Comparison of ENCODE assay signal across 18 cellular contexts in the genomic region with DNA sequence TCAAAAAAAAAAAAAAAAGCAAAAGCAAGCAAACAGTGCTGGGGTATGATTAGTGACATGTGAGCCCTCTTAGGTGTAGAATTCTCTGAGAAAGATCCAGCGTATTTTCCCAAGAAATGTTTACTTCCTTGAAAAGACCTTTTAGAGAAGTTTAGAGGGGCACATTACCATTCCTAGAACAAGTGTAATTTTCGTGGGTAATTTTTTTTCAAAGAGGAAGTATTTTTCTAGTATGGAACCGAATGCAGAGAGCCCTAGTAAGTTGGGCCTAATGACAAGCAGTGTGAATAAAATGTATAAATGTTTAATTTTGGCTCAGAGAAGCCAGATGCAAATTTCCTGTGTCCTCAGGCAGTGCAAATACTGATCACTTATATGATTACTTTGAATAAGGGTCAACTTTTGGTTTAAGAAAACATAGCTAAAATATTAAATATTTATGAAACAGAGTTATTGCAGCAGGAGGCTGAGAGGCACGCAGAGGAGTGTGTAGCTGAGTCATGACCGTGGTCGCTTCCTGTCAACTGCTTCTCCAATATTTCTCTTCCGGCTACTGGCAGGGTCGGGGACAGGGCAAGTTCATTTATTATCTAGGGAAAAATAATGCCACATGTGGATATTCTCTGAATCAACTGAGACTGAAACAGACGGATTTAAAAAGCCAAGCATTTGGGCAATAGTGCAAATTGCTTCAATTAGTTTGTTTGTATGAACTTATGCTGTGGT.
DNase-seq lines count a peak whose midpoint lies in the region; ATAC-seq, FAIRE-seq and TF ChIP-seq lines count a peak whose summit lies in the region.
"Had no signal": no experiment of that assay in that cellular context is flagged by ENCODE, and none has a peak within 500 bp of the region (broad histone marks: within the 10 kb centered on the region; RNA-seq: fewer than 3 reads in every experiment).

No MANE protein-coding gene starts in this region.

- H3K4me1 ChIP-seq in liver (ENCODE audit: control insufficient read depth in 4 of 4, insufficient read depth in 4 of 4, low read length in 3 of 4) = no peaks in the 10 kb centered on the region
- no peaks in the 10 kb centered on the region for H3K4me1 ChIP-seq in HepG2 (ENCODE audit: insufficient read depth, low read length)
- H3K4me1 ChIP-seq in aorta (ENCODE audit: control insufficient read depth in 1 of 2, insufficient read depth in 2 of 2, low read length in 2 of 2) = no peaks in the 10 kb centered on the region
- H3K4me1 ChIP-seq in gastrocnemius medialis = no peaks in the 10 kb centered on the region
- H3K4me1 ChIP-seq: testis had no signal

- H3K9me3 ChIP-seq in liver (ENCODE audit: control insufficient read depth in 4 of 4, low read length in 3 of 4) (peaks cover 0 to 6% (median 2%) of the 10 kb centered on the region in 4 donors), HepG2 (ENCODE audit: low read length) (no peaks in the 10 kb centered on the region), aorta (ENCODE audit: control insufficient read depth, low read length) (peaks cover 2% of the 10 kb centered on the region), gastrocnemius medialis (no peaks in the 10 kb centered on the region)
- H3K9me3 ChIP-seq: testis had no signal

- no peaks in the 10 kb centered on the region for H3K79me2 ChIP-seq in HepG2 (ENCODE audit: insufficient read depth, low read length)

- H3K9ac ChIP-seq in liver (ENCODE audit: low read depth in 1 of 2, low read length in 2 of 2) = no peak overlapping the region
- no peak overlapping the region for H3K9ac ChIP-seq in HepG2 (ENCODE audit: insufficient read depth, low read depth, low read length)

- DNase-seq in HepG2 (ENCODE audit: low spot score) = no peak
- DNase-seq in SIG-M5 (lab: John Stamatoyannopoulos, UW) = peak; percentile 1
- peak; percentile 81 for DNase-seq in iris pigment epithelial cell (ENCODE audit: low read depth)
- peak in 1 of 2 donors; percentile 69 for DNase-seq in aorta
- no peak for DNase-seq in HT-29 (ENCODE audit: low spot score)
- no peak for DNase-seq in gastrocnemius medialis
- DNase-seq: ACHN; activated CD8-positive, alpha-beta T cell treated with anti-CD3 and anti-CD28 coated beads for 36 hours; COR-L47; natural killer cell; NCI-H2081 treated with DMSO at 0.1 percent for 48 hours; NCI-H774; SHP77 treated with DMSO at 0.1 percent for 48 hours; testis had no signal

- H3K4me3 ChIP-seq in liver (ENCODE audit: low read depth in 1 of 3, low read length in 3 of 3) (no peak overlapping the region), HepG2 (replicated peaks in 1 of 3; ENCODE audit: insufficient read depth in 1 of 3, low read depth in 2 of 3, low read length in 3 of 3) (no peak overlapping the region), aorta (ENCODE audit: low read length in 2 of 2) (no peak overlapping the region), gastrocnemius medialis (no peak overlapping the region)
- H3K4me3 ChIP-seq: testis had no signal

- TF ChIP-seq CTCF in liver (IDR thresholded peaks at IDR 0.05; ENCODE audit: low read depth, low read length, missing input control) (no peak), HepG2 (CRISPR knock-in tag; IDR thresholded peaks at IDR 0.05) (no peak), gastrocnemius medialis (IDR thresholded peaks at IDR 0.05 in 4 of 5, conservative IDR thresholded peaks at IDR 0.05 in 1 of 5) (no peak)

- TF ChIP-seq EP300 in HepG2 (IDR thresholded peaks at IDR 0.05; ENCODE audit: low read depth in 2 of 2, low read length in 2 of 2) (no peak), HepG2 (CRISPR knock-in tag; IDR thresholded peaks at IDR 0.05; ENCODE audit: borderline replicate concordance) (no peak)

- in situ Hi-C loops in HepG2 (cut with HindIII; ENCODE audit: extremely low pct_ligation_motif_present, low pct_unique_long_range_greater_than_20kb) (no loop called here), gastrocnemius medialis (cut with MboI; ENCODE audit: low sequenced_read_pairs in 4 of 4) (no loop called here)

- CTCF ChIA-PET in HepG2 (lab: Yijun Ruan, JAX; ENCODE audit: low intra/inter-chr PET ratio, low total read pairs) = no interaction called here

- WGBS in liver = 38% methylated on average over 9 of the region's 9 CpGs
- WGBS in HepG2 (ENCODE audit: low lambda C conversion rate) = 13% methylated on average over 9 of the region's 9 CpGs
- 16 to 25% methylated on average over 9 of the region's 9 CpGs for WGBS in aorta, 2 donors

- H3K36me3 ChIP-seq in liver (ENCODE audit: control insufficient read depth in 4 of 4, insufficient read depth in 3 of 4, low read depth in 1 of 4, low read length in 3 of 4) (no peaks in the 10 kb centered on the region), HepG2 (replicated peaks in 1 of 2; ENCODE audit: control insufficient read depth in 1 of 2, insufficient read depth in 2 of 2, low read length in 2 of 2) (no peaks in the 10 kb centered on the region), aorta (ENCODE audit: control insufficient read depth in 1 of 2, insufficient read depth in 2 of 2, low read length in 1 of 2) (no peaks in the 10 kb centered on the region), gastrocnemius medialis (no peaks in the 10 kb centered on the region)

- H3K27me3 ChIP-seq in liver (ENCODE audit: control insufficient read depth in 4 of 4, insufficient read depth in 4 of 4, low read length in 3 of 4) (peaks cover 0 to 3% (median 1%) of the 10 kb centered on the region in 4 donors), HepG2 (ENCODE audit: control insufficient read depth in 1 of 2, insufficient read depth in 2 of 2, low read length in 2 of 2) (no peaks in the 10 kb centered on the region; a peak in 1 of 5 replicates), aorta (ENCODE audit: control insufficient read depth in 1 of 2, insufficient read depth in 2 of 2, low read length in 1 of 2) (peaks cover 0 to 4% of the 10 kb centered on the region in 2 donors), gastrocnemius medialis (peaks cover 0 to 3% (median 0%) of the 10 kb centered on the region in 3 donors)
- H3K27me3 ChIP-seq: testis had no signal

- no peak for TF ChIP-seq POLR2A in HepG2 (IDR thresholded peaks at IDR 0.05; ENCODE audit: insufficient read depth in 1 of 2, low read depth in 2 of 2, low read length in 2 of 2)
- no peak for TF ChIP-seq POLR2A in gastrocnemius medialis (IDR thresholded peaks at IDR 0.05)

- no peak overlapping the region for H3K4me2 ChIP-seq in HepG2 (ENCODE audit: low read depth, low read length)

- H3K27ac ChIP-seq in liver (ENCODE audit: low read depth in 1 of 2, low read length in 2 of 2) (peak overlapping the region in 1 of 2 donors; percentile 19), HepG2 (ENCODE audit: extremely low read length, insufficient read depth, low read length) (no peak overlapping the region), aorta (ENCODE audit: low read depth in 1 of 2, low read length in 2 of 2) (no peak overlapping the region), gastrocnemius medialis (no peak overlapping the region)
- H3K27ac ChIP-seq: testis had no signal

- TF ChIP-seq RAD21 in liver (IDR thresholded peaks at IDR 0.05) (no peak), HepG2 (CRISPR knock-in tag; IDR thresholded peaks at IDR 0.05) (no peak)

- no TSS peak for BruUV-seq in HepG2 (replicated peaks; lab: Mats Ljungman, UMichigan)

- no peak for ATAC-seq in HepG2
- peak; percentile 46 for ATAC-seq in aorta (ENCODE audit: low FRiP score)
- ATAC-seq in GM19035 (IDR thresholded peaks at IDR 0.05; ENCODE audit: unreplicated experiment) = no peak
- ATAC-seq in gastrocnemius medialis = no peak
- ATAC-seq: activated CD8-positive, alpha-beta T cell treated with anti-CD3 and anti-CD28 coated beads for 36 hours; natural killer cell had no signal

- POLR2A ChIA-PET in HepG2 (lab: Yijun Ruan, JAX) = no interaction called here

- H4K20me1 ChIP-seq in HepG2 (ENCODE audit: insufficient read depth, low read length) = no peaks in the 10 kb centered on the region

- no peak for FAIRE-seq in HepG2 (lab: Jason Lieb, UNC)
- FAIRE-seq: G401.6, islet of Langerhans had no signal

- intact Hi-C loops in HepG2 (cut with micrococcal nuclease; ENCODE audit: unreplicated experiment) (no loop called here), aorta (cut with DNase I) (no loop called here), gastrocnemius medialis (cut with DNase I; ENCODE audit: low total_unique reads) (no loop called here)

- no peak overlapping the region for H2AFZ ChIP-seq in HepG2 (ENCODE audit: low read length)

TF ChIP-seq in liver, 16 proteins besides CTCF, POLR2A, EP300 and RAD21 (continues in another document):
- TF ChIP-seq EGR1 (IDR thresholded peaks at IDR 0.05; ENCODE audit: low read depth in 2 of 2) (no peak), ZBTB33 (IDR thresholded peaks at IDR 0.05) (no peak), NR2F2 (IDR thresholded peaks at IDR 0.05) (no peak)

TF ChIP-seq in HepG2, 621 proteins besides CTCF, POLR2A, EP300 and RAD21:
- no peak for TF ChIP-seq STAG1 (CRISPR knock-in tag; IDR thresholded peaks at IDR 0.05)
- no peak for TF ChIP-seq SKI (IDR thresholded peaks at IDR 0.05; ENCODE audit: partially characterized antibody)
- no peak for TF ChIP-seq ZNF720 (CRISPR knock-in tag; IDR thresholded peaks at IDR 0.05)
- TF ChIP-seq RXRA (CRISPR knock-in tag; IDR thresholded peaks at IDR 0.05) = no peak
- TF ChIP-seq BHLHE40 (IDR thresholded peaks at IDR 0.05; ENCODE audit: low read length) = no peak
- TF ChIP-seq, protein P1, sequence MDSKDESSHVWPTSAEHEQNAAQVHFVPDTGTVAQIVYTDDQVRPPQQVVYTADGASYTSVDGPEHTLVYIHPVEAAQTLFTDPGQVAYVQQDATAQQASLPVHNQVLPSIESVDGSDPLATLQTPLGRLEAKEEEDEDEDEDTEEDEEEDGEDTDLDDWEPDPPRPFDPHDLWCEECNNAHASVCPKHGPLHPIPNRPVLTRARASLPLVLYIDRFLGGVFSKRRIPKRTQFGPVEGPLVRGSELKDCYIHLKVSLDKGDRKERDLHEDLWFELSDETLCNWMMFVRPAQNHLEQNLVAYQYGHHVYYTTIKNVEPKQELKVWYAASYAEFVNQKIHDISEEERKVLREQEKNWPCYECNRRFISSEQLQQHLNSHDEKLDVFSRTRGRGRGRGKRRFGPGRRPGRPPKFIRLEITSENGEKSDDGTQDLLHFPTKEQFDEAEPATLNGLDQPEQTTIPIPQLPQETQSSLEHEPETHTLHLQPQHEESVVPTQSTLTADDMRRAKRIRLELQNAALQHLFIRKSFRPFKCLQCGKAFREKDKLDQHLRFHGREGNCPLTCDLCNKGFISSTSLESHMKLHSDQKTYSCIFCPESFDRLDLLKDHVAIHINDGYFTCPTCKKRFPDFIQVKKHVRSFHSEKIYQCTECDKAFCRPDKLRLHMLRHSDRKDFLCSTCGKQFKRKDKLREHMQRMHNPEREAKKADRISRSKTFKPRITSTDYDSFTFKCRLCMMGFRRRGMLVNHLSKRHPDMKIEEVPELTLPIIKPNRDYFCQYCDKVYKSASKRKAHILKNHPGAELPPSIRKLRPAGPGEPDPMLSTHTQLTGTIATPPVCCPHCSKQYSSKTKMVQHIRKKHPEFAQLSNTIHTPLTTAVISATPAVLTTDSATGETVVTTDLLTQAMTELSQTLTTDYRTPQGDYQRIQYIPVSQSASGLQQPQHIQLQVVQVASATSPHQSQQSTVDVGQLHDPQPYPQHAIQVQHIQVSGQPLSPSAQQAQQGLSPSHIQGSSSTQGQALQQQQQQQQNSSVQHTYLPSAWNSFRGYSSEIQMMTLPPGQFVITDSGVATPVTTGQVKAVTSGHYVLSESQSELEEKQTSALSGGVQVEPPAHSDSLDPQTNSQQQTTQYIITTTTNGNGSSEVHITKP (CRISPR knock-in tag; IDR thresholded peaks at IDR 0.05; ENCODE audit: low read depth) = no peak

Comparison
In these comparisons a context has a peak if more than half of its experiments do, and no peak if none do; other contexts are left out.
1. DNase-seq: peak in SIG-M5 (single experiment) and iris pigment epithelial cell (single experiment); none in HepG2 (single experiment), HT-29 (single experiment) and gastrocnemius medialis (0 of 2).